ENCODE assay signal across 15 cellular contexts in genomic region chr1:11461738-11462137, GRCh38. TPM values are rescaled to one million over a fixed set of nuclear protein-coding genes. Genes with fewer than 3 reads are reported as not detected.
A peak's percentile ranks its signal among the peaks of the same experiment; 100 is the strongest.
DNase-seq lines count a peak whose midpoint lies in the region; FAIRE-seq and TF ChIP-seq lines count a peak whose summit lies in the region.
"Had no signal": no experiment of that assay in that cellular context is flagged by ENCODE, and none has a peak within 500 bp of the region (broad histone marks: within the 10 kb centered on the region; RNA-seq: fewer than 3 reads in every experiment).

No MANE protein-coding gene starts in this region.

- peaks cover 8% of the 10 kb centered on the region for H3K27me3 Mint-ChIP-seq in neural progenitor cell (ENCODE audit: insufficient read depth, low read depth)

- H3K9me3 ChIP-seq in H1 (ENCODE audit: insufficient read depth in 2 of 2, low read depth in 1 of 2, low read length in 1 of 2) (no peaks in the 10 kb centered on the region), neural progenitor cell (ENCODE audit: low read depth) (no peaks in the 10 kb centered on the region)
- H3K9me3 ChIP-seq: A549, HAP-1 had no signal

- TF ChIP-seq CTCF in H1 (IDR thresholded peaks at IDR 0.05; ENCODE audit: control extremely low read depth in 1 of 3, insufficient read depth in 1 of 3, low read depth in 1 of 3, low read length in 3 of 3) = no peak
- no peak for TF ChIP-seq CTCF in neural progenitor cell (IDR thresholded peaks at IDR 0.05)

- no peak overlapping the region for H2BK5ac ChIP-seq in H1 (ENCODE audit: low read depth, low read length)

- H2AFZ ChIP-seq in H1 (ENCODE audit: low read length) (no peak overlapping the region), neural progenitor cell (replicated peaks) (peak overlapping the region; percentile 17)

- CTCF ChIA-PET in H1 (lab: Charles Lee; ENCODE audit: partially characterized antibody) = interaction anchor here (0.8 kb wide), 1 partner anchor 47 kb away, joined by 3 read pairs; no protein-coding TSS in a partner anchor

- FAIRE-seq in H1 (lab: Jason Lieb, UNC) = no peak
- FAIRE-seq: A549, G401.6 had no signal

- no peaks in the 10 kb centered on the region for H3K9me3 Mint-ChIP-seq in neural progenitor cell
- H3K9me3 Mint-ChIP-seq: CD4-positive, alpha-beta T cell had no signal

- H2BK20ac ChIP-seq in H1 (ENCODE audit: low read length) = no peak overlapping the region

- H3K36me3 ChIP-seq in H1 (ENCODE audit: control insufficient read depth in 2 of 4, insufficient read depth in 4 of 4, low read length in 3 of 4) = no peaks in the 10 kb centered on the region
- H3K36me3 ChIP-seq in neural progenitor cell = no peaks in the 10 kb centered on the region
- H3K36me3 ChIP-seq: HAP-1 had no signal

- H3K4me2 ChIP-seq in H1 (ENCODE audit: insufficient read depth in 1 of 2, low read depth in 2 of 2, low read length in 2 of 2) = no peak overlapping the region
- H3K4me2 ChIP-seq in neural progenitor cell = no peak overlapping the region
- H3K4me2 ChIP-seq: A549 had no signal

- TF ChIP-seq POLR2A in H1 (IDR thresholded peaks at IDR 0.05; ENCODE audit: control extremely low read depth in 1 of 2, low read depth in 2 of 2, low read length in 2 of 2) = no peak

- H4K20me1 ChIP-seq in H1 (replicated peaks in 1 of 2; ENCODE audit: control insufficient read depth in 1 of 2, insufficient read depth in 2 of 2, low read length in 2 of 2) (no peaks in the 10 kb centered on the region), neural progenitor cell (ENCODE audit: low read depth) (no peaks in the 10 kb centered on the region)

- H2BK15ac ChIP-seq in H1 (ENCODE audit: low read length) = no peak overlapping the region

- no peak overlapping the region for H3K18ac ChIP-seq in H1 (ENCODE audit: extremely low read depth, low read length)

- no peak overlapping the region for H4K91ac ChIP-seq in H1 (replicated peaks; ENCODE audit: insufficient read length, low read length)

- H3K27ac ChIP-seq in H1 (ENCODE audit: low read depth, low read length) (no peak overlapping the region), neural progenitor cell (no peak overlapping the region)
- H3K27ac ChIP-seq: 22Rv1, A549, C4-2B had no signal

- H3K14ac ChIP-seq in H1 (ENCODE audit: insufficient read length) = no peak overlapping the region

- in situ Hi-C loops in KBM-7 (cut with MboI; ENCODE audit: low pct_unique_long_range_greater_than_20kb, low sequenced_read_pairs) = no loop called here

- no peaks in the 10 kb centered on the region for H3K36me3 Mint-ChIP-seq in neural progenitor cell

- POLR2A ChIA-PET in H1 (lab: Charles Lee; ENCODE audit: partially characterized antibody) = interaction anchor here (1.0 kb wide), 1 partner anchor 17 kb away, joined by 3 read pairs; the partner anchor contains the start of gene DISP3

- H4K5ac ChIP-seq in H1 (ENCODE audit: insufficient read length, low read depth, low read length) = no peak overlapping the region

- no peak overlapping the region for H3K23ac ChIP-seq in H1 (ENCODE audit: insufficient read length)

- H2BK12ac ChIP-seq in H1 (ENCODE audit: low read depth, low read length) = 0 out of 2 replicates have a peak overlapping the region, but pooled peaks have one; percentile 9

- WGBS in H1 (ENCODE audit: extremely low coverage in 1 of 2, insufficient coverage in 1 of 2, insufficient read length in 1 of 2, insufficient replicate concordance in 2 of 2, low coverage in 1 of 2, low lambda C conversion rate in 2 of 2, missing lambda C conversion rate in 1 of 2), 2 experiments = 84% methylated on average over 8 of the region's 8 CpGs; no CpG with 5 or more reads in 1 of the 2 experiments

- no peak overlapping the region for H4K8ac ChIP-seq in H1 (ENCODE audit: extremely low read depth, insufficient read depth, low read length)

- H3K4me3 Mint-ChIP-seq in neural progenitor cell = peak overlapping the region; percentile 27
- H3K4me3 Mint-ChIP-seq: CD4-positive, alpha-beta T cell had no signal

- DNase-seq in DMS 273 (lab: John Stamatoyannopoulos, UW; ENCODE audit: unreplicated experiment) = peak; percentile 76
- no peak for DNase-seq in DMS 273 treated with DMSO at 0.1 percent for 48 hours (lab: John Stamatoyannopoulos, UW)
- DNase-seq in NCI-H2171 treated with DMSO at 0.1 percent for 48 hours (lab: John Stamatoyannopoulos, UW) = peak; percentile 93
- DNase-seq in H1 (ENCODE audit: low read depth in 1 of 2, low spot score in 2 of 2) = no peak
- peak; percentile 34 for DNase-seq in neural progenitor cell (ENCODE audit: low spot score)
- no peak for DNase-seq in COR-L47 (lab: John Stamatoyannopoulos, UW)
- DNase-seq in activated gamma-delta T cell (lab: John Stamatoyannopoulos, UW) = no peak
- no peak for DNase-seq in KBM-7
- DNase-seq: AML-193; CD4-positive, alpha-beta T cell had no signal

- H3K4me3 ChIP-seq in H1 (ENCODE audit: extremely low read depth in 1 of 4, insufficient read depth in 2 of 4, low read depth in 3 of 4, low read length in 4 of 4) (no peak overlapping the region), neural progenitor cell (no peak overlapping the region)
- H3K4me3 ChIP-seq: A549, HAP-1 had no signal

- H3K4ac ChIP-seq in H1 (replicated peaks; ENCODE audit: insufficient read length, low read depth, low read length) = no peak overlapping the region

- H2AK5ac ChIP-seq in H1 (ENCODE audit: low read depth, low read length) = 0 out of 2 replicates have a peak overlapping the region, but pooled peaks have one; percentile 6

- H3K4me1 Mint-ChIP-seq in neural progenitor cell = peaks cover 20% of the 10 kb centered on the region

- no peaks in the 10 kb centered on the region; a peak in 2 of 7 replicates for H3K27me3 ChIP-seq in H1 (replicated peaks in 1 of 4; ENCODE audit: control insufficient read depth in 3 of 4, extremely low read depth in 1 of 4, insufficient read depth in 3 of 4, low read length in 3 of 4)
- H3K27me3 ChIP-seq in neural progenitor cell = no peaks in the 10 kb centered on the region

- H3K56ac ChIP-seq in H1 (replicated peaks; ENCODE audit: insufficient read length, low read depth, low read length) = no peak overlapping the region

- H3K79me2 ChIP-seq in H1 (ENCODE audit: control insufficient read depth in 1 of 2, insufficient read depth in 2 of 2, low read length in 2 of 2) (no peaks in the 10 kb centered on the region), neural progenitor cell (ENCODE audit: low read depth) (no peaks in the 10 kb centered on the region)

- H3F3A ChIP-seq in neural progenitor cell (ENCODE audit: low read depth) = no peaks in the 10 kb centered on the region

- no peak for TF ChIP-seq RAD21 in H1 (IDR thresholded peaks at IDR 0.05 in 1 of 2, conservative IDR thresholded peaks at IDR 0.05 in 1 of 2; ENCODE audit: low read depth in 2 of 2, low read length in 2 of 2)

- no peaks in the 10 kb centered on the region; a peak in 1 of 7 replicates for H3K4me1 ChIP-seq in H1 (replicated peaks in 1 of 4; ENCODE audit: control insufficient read depth in 3 of 4, insufficient read depth in 4 of 4, low read length in 3 of 4)
- H3K4me1 ChIP-seq in neural progenitor cell = no peaks in the 10 kb centered on the region
- H3K4me1 ChIP-seq: A549, HAP-1 had no signal

- no peak for TF ChIP-seq EP300 in H1 (IDR thresholded peaks at IDR 0.05; ENCODE audit: borderline replicate concordance in 1 of 2, low read depth in 2 of 2, low read length in 2 of 2)

- no peak overlapping the region for H2BK120ac ChIP-seq in H1 (replicated peaks; ENCODE audit: low read depth, low read length)

- no peaks in the 10 kb centered on the region for H3K23me2 ChIP-seq in H1 (ENCODE audit: low read depth, low read length)

- H3K79me1 ChIP-seq in H1 (ENCODE audit: low read depth, low read length) = no peaks in the 10 kb centered on the region

- H3K27ac Mint-ChIP-seq in neural progenitor cell = peak overlapping the region; percentile 66
- H3K27ac Mint-ChIP-seq: CD4-positive, alpha-beta T cell had no signal

- H3K9ac ChIP-seq in H1 (replicated peaks in 1 of 4; ENCODE audit: extremely low read depth in 1 of 4, low read depth in 3 of 4, low read length in 3 of 4) = no peak overlapping the region
- no peak overlapping the region for H3K9ac ChIP-seq in neural progenitor cell

TF ChIP-seq in H1, 55 proteins besides CTCF, POLR2A, EP300 and RAD21 (continues in another document):
- TF ChIP-seq TAF1 (IDR thresholded peaks at IDR 0.05; ENCODE audit: low read depth, low read length) = no peak
- TF ChIP-seq KDM5A (IDR thresholded peaks at IDR 0.05; ENCODE audit: low read length) = no peak
- TF ChIP-seq RNF2 (IDR thresholded peaks at IDR 0.05; ENCODE audit: borderline replicate concordance, low read depth, low read length, missing control alignments, poor library complexity, severe bottlenecking) = no peak
- no peak for TF ChIP-seq SIX5 (IDR thresholded peaks at IDR 0.05; ENCODE audit: low read depth, low read length)
- TF ChIP-seq, protein P1, sequence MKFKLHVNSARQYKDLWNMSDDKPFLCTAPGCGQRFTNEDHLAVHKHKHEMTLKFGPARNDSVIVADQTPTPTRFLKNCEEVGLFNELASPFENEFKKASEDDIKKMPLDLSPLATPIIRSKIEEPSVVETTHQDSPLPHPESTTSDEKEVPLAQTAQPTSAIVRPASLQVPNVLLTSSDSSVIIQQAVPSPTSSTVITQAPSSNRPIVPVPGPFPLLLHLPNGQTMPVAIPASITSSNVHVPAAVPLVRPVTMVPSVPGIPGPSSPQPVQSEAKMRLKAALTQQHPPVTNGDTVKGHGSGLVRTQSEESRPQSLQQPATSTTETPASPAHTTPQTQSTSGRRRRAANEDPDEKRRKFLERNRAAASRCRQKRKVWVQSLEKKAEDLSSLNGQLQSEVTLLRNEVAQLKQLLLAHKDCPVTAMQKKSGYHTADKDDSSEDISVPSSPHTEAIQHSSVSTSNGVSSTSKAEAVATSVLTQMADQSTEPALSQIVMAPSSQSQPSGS (IDR thresholded peaks at IDR 0.05; ENCODE audit: low read length) = no peak
- TF ChIP-seq RXRA (IDR thresholded peaks at IDR 0.05; ENCODE audit: insufficient read depth, low read depth, low read length) = no peak
- TF ChIP-seq CHD1 (IDR thresholded peaks at IDR 0.05; ENCODE audit: low read depth, low read length) = no peak
- TF ChIP-seq SRF (IDR thresholded peaks at IDR 0.05; ENCODE audit: low read depth, low read length) = no peak
- TF ChIP-seq CBX8 (IDR thresholded peaks at IDR 0.05; ENCODE audit: borderline replicate concordance, low read depth, low read length) = no peak
- TF ChIP-seq YY1 (IDR thresholded peaks at IDR 0.05; ENCODE audit: low read depth, low read length) = no peak

RNA-seq across cellular contexts. Expression of gene DISP3, which starts 17.2 kb away (rescaled TPM):
- total RNA-seq in H1 (2021; fragmentation: NEBNext Ultra II Directional; extraction: Animal tissue kit (Norgen Biotek cat#: 25700)) = 4.6 and 5.3 TPM in 2 replicates
- 3.4 and 4.3 TPM in 2 replicates for polyA plus RNA-seq in H1 (2011; rRNA removed)
- polyA plus RNA-seq in H1 (2011; cell fraction: cytosol; rRNA removed) = 2.5 TPM
- 10.2 TPM for polyA plus RNA-seq in H1 (2011; cell fraction: nucleus; rRNA removed)
- 1.4 to 4.2 TPM (median 3.9 TPM) in 4 replicates for polyA plus RNA-seq in H1 (2012, experiment 1 of 2)
- polyA plus RNA-seq in H1 (2012, experiment 2 of 2) = 2.9 TPM
- polyA plus RNA-seq in H1 (2013, experiment 1 of 2) = 3.8 TPM
- polyA plus RNA-seq in H1 (2013, experiment 2 of 2) = 2.9 TPM
- polyA minus RNA-seq in H1 (2011; rRNA and poly(A)+ RNA removed) = 3.5 and 4.4 TPM in 2 replicates
- polyA minus RNA-seq in H1 (2011; cell fraction: cytosol; rRNA and poly(A)+ RNA removed) = 3.3 TPM
- polyA minus RNA-seq in H1 (2011; cell fraction: nucleus; rRNA and poly(A)+ RNA removed) = 10.2 TPM
- total RNA-seq in neural progenitor cell (ENCODE audit: low replicate concordance) = 2.0 and 3.4 TPM in 2 replicates

Comparison
In these comparisons a context has a peak if more than half of its experiments do, and no peak if none do; other contexts are left out.
1. DNase-seq: peak in DMS 273 (single experiment), NCI-H2171 treated with DMSO at 0.1 percent for 48 hours (single experiment) and neural progenitor cell (single experiment); none in DMS 273 treated with DMSO at 0.1 percent for 48 hours (single experiment), H1 (0 of 2), COR-L47 (single experiment), activated gamma-delta T cell (single experiment) and KBM-7 (single experiment).